7 cellular contexts compared by ENCODE assay signal in genomic region chr9:133403766-133404439, GRCh38. TPM values are rescaled to one million over a fixed set of nuclear protein-coding genes. Genes with fewer than 3 reads are reported as not detected.
DNase-seq lines count a peak whose midpoint lies in the region; ATAC-seq, FAIRE-seq and TF ChIP-seq lines count a peak whose summit lies in the region.

No MANE protein-coding gene starts in this region.

- TF ChIP-seq CTCF in GM13976 (IDR thresholded peaks at IDR 0.05; ENCODE audit: borderline replicate concordance, control extremely low read depth, extremely low read depth, insufficient read depth, missing control alignments) (peak; percentile 53), keratinocyte (optimal IDR thresholded peaks at IDR 0.05 in 1 of 3, IDR thresholded peaks at IDR 0.05 in 1 of 3, conservative IDR thresholded peaks at IDR 0.05 in 1 of 3; ENCODE audit: extremely low read depth in 1 of 3, insufficient read depth in 2 of 3, low read length in 3 of 3) (peak; percentile 75 to 90 (median 89))

- H4K20me1 ChIP-seq in keratinocyte (ENCODE audit: control insufficient read depth, extremely low read depth, insufficient read depth, low read length) = peaks cover 4% of the 10 kb centered on the region

- no peak overlapping the region for H3K9ac ChIP-seq in keratinocyte (ENCODE audit: control insufficient read depth, extremely low read depth, insufficient read depth, low read length)

- no peak overlapping the region for H3K27ac ChIP-seq in keratinocyte (ENCODE audit: control insufficient read depth, insufficient read depth, low read length)

- peaks cover 18 to 19% of the 10 kb centered on the region in 2 experiments for H3K36me3 ChIP-seq in keratinocyte (ENCODE audit: control insufficient read depth in 2 of 2, extremely low read depth in 1 of 2, insufficient read depth in 2 of 2, low read length in 2 of 2)

- DNase-seq in GM13976 (ENCODE audit: low spot score) (peak; percentile 66), OCI-M1 (lab: John Stamatoyannopoulos, UW) (peak; percentile 25), keratinocyte (ENCODE audit: low read depth, low spot score) (peak; percentile 70), SHP77 (lab: John Stamatoyannopoulos, UW) (no peak)
- DNase-seq in activated gamma-delta T cell treated with anti-CD3 and anti-CD28 coated beads, Interleukin-2, amount 50 U/mL, for 16 hours (ENCODE audit: low read depth) = peak; percentile 38
- peak; percentile 19 to 34 for DNase-seq in stimulated activated CD8-positive, alpha-beta memory T cell treated with anti-CD3 and anti-CD28 coated beads, Interleukin-4, amount 100 ng/mL, for 1 hour (ENCODE audit: low read depth in 2 of 2, low spot score in 1 of 2)

- H3K4me3 ChIP-seq in keratinocyte (ENCODE audit: control insufficient read depth in 2 of 3, extremely low read depth in 1 of 3, insufficient read depth in 2 of 3, low read depth in 1 of 3, low read length in 3 of 3) = no peak overlapping the region

- H3K4me2 ChIP-seq in keratinocyte (ENCODE audit: control insufficient read depth, extremely low read depth, insufficient read depth, low read depth, low read length) = no peak overlapping the region

- H3K79me2 ChIP-seq in keratinocyte (ENCODE audit: control insufficient read depth, insufficient read depth, low read length) = no peaks in the 10 kb centered on the region

- no peaks in the 10 kb centered on the region for H3K4me1 ChIP-seq in keratinocyte (ENCODE audit: control insufficient read depth, extremely low read depth, insufficient read depth, low read length)

- H3K9me1 ChIP-seq in keratinocyte (ENCODE audit: control insufficient read depth, extremely low read depth, insufficient read depth, low read length) = no peaks in the 10 kb centered on the region

- in situ Hi-C loops in GM13976 (cut with MboI; ENCODE audit: low sequenced_read_pairs, unreplicated experiment) = no loop called here

- FAIRE-seq in keratinocyte (lab: Jason Lieb, UNC) = peak; percentile 86

- ATAC-seq in GM19395 (IDR thresholded peaks at IDR 0.05; ENCODE audit: unreplicated experiment) = no peak

- H3K27me3 ChIP-seq in keratinocyte (ENCODE audit: control insufficient read depth, extremely low read depth, insufficient read depth, low read length) = no peaks in the 10 kb centered on the region

- no peaks in the 10 kb centered on the region for H3K9me3 ChIP-seq in keratinocyte (ENCODE audit: control insufficient read depth, low read depth, low read length)

- dilution Hi-C loops in keratinocyte (cut with MboI; ENCODE audit: extremely low pct_ligation_motif_present, low sequenced_read_pairs) = no loop called here

- H2AFZ ChIP-seq in keratinocyte (ENCODE audit: control insufficient read depth, low read length) = no peak overlapping the region

RNA-seq across cellular contexts. Expression of gene REXO4, which starts 13.9 kb away (rescaled TPM):
- polyA plus RNA-seq in keratinocyte = 18.8 to 23.9 TPM (median 21.5 TPM) in 3 replicates
- 15.1 TPM for polyA plus RNA-seq in keratinocyte (2011; ENCODE audit: low read depth)
- polyA plus RNA-seq in keratinocyte (2011; cell fraction: cytosol; rRNA removed) = 15.5 and 26.4 TPM in 2 replicates
- 20.1 and 21.4 TPM in 2 replicates for polyA plus RNA-seq in keratinocyte (2011; cell fraction: nucleus; rRNA removed)
- 13.4 and 27.1 TPM in 2 replicates for polyA plus RNA-seq in keratinocyte (2012; ENCODE audit: low replicate concordance)
- 13.0 to 13.8 TPM (median 13.4 TPM) in 3 replicates for polyA minus RNA-seq in keratinocyte
- 27.4 TPM for polyA minus RNA-seq in keratinocyte (2011; cell fraction: cytosol; rRNA and poly(A)+ RNA removed)
- 8.5 and 9.0 TPM in 2 replicates for polyA minus RNA-seq in keratinocyte (2011; cell fraction: nucleus; rRNA and poly(A)+ RNA removed)

RNA-seq across cellular contexts. Expression of gene ADAMTS13, which starts 18.3 kb away (rescaled TPM):
- polyA plus RNA-seq in keratinocyte = 1.1 to 2.9 TPM (median 1.2 TPM) in 3 replicates
- 0.31 TPM for polyA plus RNA-seq in keratinocyte (2011; ENCODE audit: low read depth)
- polyA plus RNA-seq in keratinocyte (2011; cell fraction: cytosol; rRNA removed) = 0.49 and 1.5 TPM in 2 replicates
- 7.1 and 9.5 TPM in 2 replicates for polyA plus RNA-seq in keratinocyte (2011; cell fraction: nucleus; rRNA removed)
- 1.2 and 2.0 TPM in 2 replicates for polyA plus RNA-seq in keratinocyte (2012; ENCODE audit: low replicate concordance)
- polyA minus RNA-seq in keratinocyte = 0.66 to 1.8 TPM (median 0.82 TPM) in 3 replicates
- polyA minus RNA-seq in keratinocyte (2011; cell fraction: cytosol; rRNA and poly(A)+ RNA removed) = 0.96 TPM
- 1.8 and 2.7 TPM in 2 replicates for polyA minus RNA-seq in keratinocyte (2011; cell fraction: nucleus; rRNA and poly(A)+ RNA removed)

RNA-seq across cellular contexts. Expression of gene STKLD1, which starts 27.7 kb away (rescaled TPM):
- polyA plus RNA-seq in keratinocyte = 0.39 to 0.77 TPM in 2 of 3 replicates, not detected in the other
- polyA plus RNA-seq in keratinocyte (2011; ENCODE audit: low read depth) = 0.09 TPM
- polyA plus RNA-seq in keratinocyte (2011; cell fraction: cytosol; rRNA removed) = 0.18 and 0.35 TPM in 2 replicates
- 1.2 and 2.5 TPM in 2 replicates for polyA plus RNA-seq in keratinocyte (2011; cell fraction: nucleus; rRNA removed)
- 0.39 and 0.86 TPM in 2 replicates for polyA plus RNA-seq in keratinocyte (2012; ENCODE audit: low replicate concordance)
- not detected in 3 replicates for polyA minus RNA-seq in keratinocyte
- polyA minus RNA-seq in keratinocyte (2011; cell fraction: cytosol; rRNA and poly(A)+ RNA removed) = not detected
- 0.85 TPM in 1 of 2 replicates, not detected in the other for polyA minus RNA-seq in keratinocyte (2011; cell fraction: nucleus; rRNA and poly(A)+ RNA removed)

RNA-seq across cellular contexts. Expression of gene SURF4, which starts 28.0 kb away (rescaled TPM):
- polyA plus RNA-seq in keratinocyte = 120 to 232 TPM (median 153 TPM) in 3 replicates
- polyA plus RNA-seq in keratinocyte (2011; ENCODE audit: low read depth) = 60.5 TPM
- 123 and 124 TPM in 2 replicates for polyA plus RNA-seq in keratinocyte (2011; cell fraction: cytosol; rRNA removed)
- 238 and 252 TPM in 2 replicates for polyA plus RNA-seq in keratinocyte (2011; cell fraction: nucleus; rRNA removed)
- polyA plus RNA-seq in keratinocyte (2012; ENCODE audit: low replicate concordance) = 98.3 and 183 TPM in 2 replicates
- polyA minus RNA-seq in keratinocyte = 166 to 368 TPM (median 173 TPM) in 3 replicates
- 206 TPM for polyA minus RNA-seq in keratinocyte (2011; cell fraction: cytosol; rRNA and poly(A)+ RNA removed)
- polyA minus RNA-seq in keratinocyte (2011; cell fraction: nucleus; rRNA and poly(A)+ RNA removed) = 165 and 207 TPM in 2 replicates

RNA-seq across cellular contexts. Expression of gene SURF2, which starts 47.6 kb away (rescaled TPM):
- 21.2 to 29.0 TPM (median 28.2 TPM) in 3 replicates for polyA plus RNA-seq in keratinocyte
- 26.6 TPM for polyA plus RNA-seq in keratinocyte (2011; ENCODE audit: low read depth)
- polyA plus RNA-seq in keratinocyte (2011; cell fraction: cytosol; rRNA removed) = 21.7 and 46.2 TPM in 2 replicates
- 10.8 and 13.1 TPM in 2 replicates for polyA plus RNA-seq in keratinocyte (2011; cell fraction: nucleus; rRNA removed)
- polyA plus RNA-seq in keratinocyte (2012; ENCODE audit: low replicate concordance) = 38.6 and 45.6 TPM in 2 replicates
- polyA minus RNA-seq in keratinocyte = 7.5 to 19.6 TPM (median 10.1 TPM) in 3 replicates
- polyA minus RNA-seq in keratinocyte (2011; cell fraction: cytosol; rRNA and poly(A)+ RNA removed) = 34.5 TPM
- polyA minus RNA-seq in keratinocyte (2011; cell fraction: nucleus; rRNA and poly(A)+ RNA removed) = 5.5 and 5.9 TPM in 2 replicates

Comparison
In these comparisons a context has a peak if more than half of its experiments do, and no peak if none do; other contexts are left out.
1. DNase-seq: peak in GM13976 (single experiment), OCI-M1 (single experiment), activated gamma-delta T cell treated with anti-CD3 and anti-CD28 coated beads, Interleukin-2, amount 50 U/mL, for 16 hours (single experiment), keratinocyte (single experiment) and stimulated activated CD8-positive, alpha-beta memory T cell treated with anti-CD3 and anti-CD28 coated beads, Interleukin-4, amount 100 ng/mL, for 1 hour (2 of 2); none in SHP77 (0 of 2).